ENCODE assay signal across 27 cellular contexts in the genomic region with DNA sequence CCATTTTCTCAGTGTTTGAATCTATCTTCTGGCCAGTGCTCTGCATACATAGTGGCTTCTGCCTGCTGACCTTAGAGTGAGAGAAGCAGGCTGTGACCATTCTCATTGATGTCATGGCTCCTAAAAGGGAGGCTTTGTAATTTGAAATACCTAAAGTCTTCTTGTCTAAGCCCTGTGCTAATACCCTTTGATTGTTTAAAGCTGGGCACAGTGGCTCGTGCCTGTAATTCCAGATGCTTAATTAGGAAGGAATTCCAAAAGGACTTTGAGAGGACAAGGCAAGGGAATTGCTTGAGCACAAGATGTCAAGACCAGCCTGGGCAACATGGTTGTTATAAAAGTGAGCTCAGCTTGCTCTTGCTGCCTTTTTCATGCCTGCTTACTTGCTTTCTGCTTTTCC.
"Had no signal": no experiment of that assay in that cellular context is flagged by ENCODE, and none has a peak within 500 bp of the region (broad histone marks: within the 10 kb centered on the region; RNA-seq: fewer than 3 reads in every experiment).

No MANE protein-coding gene starts in this region.

- H3K27ac Mint-ChIP-seq: activated B cell treated with CpG ODN at 0.5 μM for 24 hours; activated CD4-positive, alpha-beta T cell treated with anti-CD3 and anti-CD28 coated beads, Interleukin-2, amount 10 ng/mL, durations not matched to agents 24 days and 14 days; activated CD8-positive, alpha-beta memory T cell treated with anti-CD3 and anti-CD28 coated beads, Interleukin-2, amount 10 ng/mL, durations not matched to agents 7 days and 5 days; activated naive CD8-positive, alpha-beta T cell treated with anti-CD3 and anti-CD28 coated beads, Interleukin-2, amount 10 ng/mL, durations not matched to agents 7 days and 5 days; activated T-helper 1 cell treated with anti-CD3 and anti-CD28 coated beads, Interleukin-12 subunit alpha, Interleukin-12 subunit beta, Interleukin-2, Interleukin-4 antibody, amounts not matched to agents 30 ng/mL and 10 ng/mL and 1 ng/mL, durations not matched to agents 14 hours and 24 hours and 36 hours had no signal

- DNase-seq: activated B cell treated with CpG ODN at 0.5 μM for 24 hours; activated CD4-positive, alpha-beta T cell treated with anti-CD3 and anti-CD28 coated beads for 1 hour; activated CD4-positive, alpha-beta T cell treated with anti-CD3 and anti-CD28 coated beads, Interleukin-2, amount 10 ng/mL, durations not matched to agents 24 days and 14 days; activated CD4-positive, alpha-beta T cell treated with anti-CD3 and anti-CD28 coated beads, Interleukin-2, amount 50 U/mL, for 48 hours; activated CD8-positive, alpha-beta memory T cell treated with anti-CD3 and anti-CD28 coated beads, Interleukin-2, amount 10 ng/mL, durations not matched to agents 7 days and 5 days; activated effector memory CD4-positive, alpha-beta T cell treated with Interleukin-2 at 50 U/mL for 16 hours; activated naive CD4-positive, alpha-beta T cell; activated naive CD8-positive, alpha-beta T cell treated with anti-CD3 and anti-CD28 coated beads, Interleukin-2, amount 10 ng/mL, durations not matched to agents 7 days and 5 days; activated T-cell treated with anti-CD3 and anti-CD28 coated beads, Interleukin-2, amount 50 U/mL, for 24 hours; adrenal gland; anterior cingulate cortex; NCI-H1092; NCI-H1417 treated with DMSO at 0.1 percent for 48 hours; NCI-H1694; NCI-H2029; NCI-H2107; NCI-H2171 treated with DMSO at 0.1 percent for 48 hours; NCI-H226; NCI-H526; NCI-H82; OCI-M1; RPMI8226; T-cell; T1000 had no signal

- ATAC-seq: activated CD8-positive, alpha-beta memory T cell treated with anti-CD3 and anti-CD28 coated beads, Interleukin-2, amount 10 ng/mL, durations not matched to agents 7 days and 5 days; Panc1; Right ventricle myocardium inferior; T-cell had no signal

- H3K27me3 Mint-ChIP-seq: activated B cell treated with CpG ODN at 0.5 μM for 24 hours; activated CD4-positive, alpha-beta T cell treated with anti-CD3 and anti-CD28 coated beads, Interleukin-2, amount 10 ng/mL, durations not matched to agents 24 days and 14 days; activated CD8-positive, alpha-beta memory T cell treated with anti-CD3 and anti-CD28 coated beads, Interleukin-2, amount 10 ng/mL, durations not matched to agents 7 days and 5 days; activated naive CD8-positive, alpha-beta T cell treated with anti-CD3 and anti-CD28 coated beads, Interleukin-2, amount 10 ng/mL, durations not matched to agents 7 days and 5 days; activated T-cell treated with anti-CD3 and anti-CD28 coated beads, Interleukin-2, amount 50 U/mL, for 24 hours; T-cell had no signal

- H3K4me3 Mint-ChIP-seq: activated B cell treated with CpG ODN at 0.5 μM for 24 hours; activated CD4-positive, alpha-beta T cell treated with anti-CD3 and anti-CD28 coated beads, Interleukin-2, amount 10 ng/mL, durations not matched to agents 24 days and 14 days; activated CD8-positive, alpha-beta memory T cell treated with anti-CD3 and anti-CD28 coated beads, Interleukin-2, amount 10 ng/mL, durations not matched to agents 7 days and 5 days; activated naive CD8-positive, alpha-beta T cell treated with anti-CD3 and anti-CD28 coated beads, Interleukin-2, amount 10 ng/mL, durations not matched to agents 7 days and 5 days; activated T-cell treated with anti-CD3 and anti-CD28 coated beads, Interleukin-2, amount 50 U/mL, for 24 hours; activated T-helper 1 cell treated with anti-CD3 and anti-CD28 coated beads, Interleukin-12 subunit alpha, Interleukin-12 subunit beta, Interleukin-2, Interleukin-4 antibody, amounts not matched to agents 30 ng/mL and 10 ng/mL and 1 ng/mL, durations not matched to agents 14 hours and 24 hours and 36 hours; T-cell had no signal

- H3K9me3 Mint-ChIP-seq: activated B cell treated with CpG ODN at 0.5 μM for 24 hours had no signal
